Comparison of ENCODE assay signal across 8 cellular contexts in the genomic region with DNA sequence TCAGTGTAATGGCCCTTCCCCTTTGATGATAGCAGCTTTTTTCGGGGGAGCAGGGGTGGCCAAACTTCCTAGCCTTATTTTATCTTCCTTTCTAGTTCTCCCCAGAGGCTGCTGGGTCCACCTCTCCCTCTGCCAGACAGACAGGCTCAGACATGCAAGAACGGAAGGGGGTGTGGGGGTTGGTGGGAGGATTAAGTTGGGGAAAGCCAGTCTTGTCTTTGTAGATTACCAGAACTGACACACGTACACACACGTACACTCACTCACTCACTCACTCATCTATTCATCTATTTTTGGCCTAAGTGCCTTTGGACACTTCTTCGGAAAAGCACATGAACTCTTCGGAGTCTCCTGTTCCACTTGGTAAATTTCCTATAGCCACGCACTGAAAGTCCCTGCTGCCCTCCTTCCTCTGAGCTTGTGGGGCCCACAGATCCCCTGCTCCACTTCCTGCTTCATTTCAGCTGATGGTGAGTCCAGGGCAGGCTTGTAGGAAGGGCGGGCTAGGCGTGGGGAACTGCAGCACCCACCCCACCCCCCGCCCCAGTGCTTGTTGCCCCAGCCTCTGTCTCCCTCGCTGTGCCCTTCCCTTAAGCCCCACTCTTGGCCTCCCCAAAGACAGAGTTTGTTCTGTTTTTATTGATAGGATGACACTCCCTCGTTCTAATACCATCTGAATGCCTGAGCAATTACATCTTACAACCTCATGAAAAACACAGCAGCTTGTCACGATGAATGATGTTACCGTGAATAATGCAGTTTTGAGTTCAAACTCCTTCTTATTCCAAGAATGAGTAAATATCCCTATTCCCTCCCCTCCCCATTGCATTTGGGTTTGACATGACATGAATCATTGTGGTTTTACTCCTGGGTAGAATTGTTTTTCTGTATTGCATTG.
A peak's percentile ranks its signal among the peaks of the same experiment; 100 is the strongest.
DNase-seq lines count a peak whose midpoint lies in the region; ATAC-seq, FAIRE-seq and TF ChIP-seq lines count a peak whose summit lies in the region.

No MANE protein-coding gene starts in this region.

- no peaks in the 10 kb centered on the region for H3K9me3 Mint-ChIP-seq in CD8-positive, alpha-beta memory T cell
- peaks cover 0 to 3% (median 0%) of the 10 kb centered on the region in 3 donors for H3K9me3 Mint-ChIP-seq in T-cell
- H3K9me3 Mint-ChIP-seq in astrocyte (ENCODE audit: unreplicated experiment), result peaks cover 5% of the 10 kb centered on the region

- peak overlapping the region; percentile 78 for H3K4me2 ChIP-seq in astrocyte (ENCODE audit: low read length)

- DNase-seq in CD8-positive, alpha-beta memory T cell, result peak; percentile 16 to 76 (median 44)
- DNase-seq in T-cell, result peak in 32 of 34 experiments; percentile 20 to 68 (median 50)
- peak; percentile 99 for DNase-seq in astrocyte (ENCODE audit: low read depth)
- DNase-seq in inferior parietal cortex (ENCODE audit: extremely low spot score), result peak; percentile 36
- peak in 2 of 3 experiments; percentile 15 to 43 for DNase-seq in stimulated activated CD4-positive, alpha-beta T cell treated with anti-CD3 and anti-CD28 coated beads, TNF-alpha, amount 100 ng/mL, for 4 hours (ENCODE audit: low read depth in 3 of 3)
- DNase-seq in NCI-H2107 (lab: John Stamatoyannopoulos, UW), result no peak

- peak overlapping the region; percentile 88 to 98 (median 93) for H3K27ac Mint-ChIP-seq in CD8-positive, alpha-beta memory T cell
- H3K27ac Mint-ChIP-seq in T-cell (peak overlapping the region; percentile 88 to 95), astrocyte (ENCODE audit: unreplicated experiment) (peak overlapping the region; percentile 99)

- no peaks in the 10 kb centered on the region for H3K9me3 ChIP-seq in CD8-positive, alpha-beta memory T cell (ENCODE audit: low read length)
- no peaks in the 10 kb centered on the region for H3K9me3 ChIP-seq in astrocyte (ENCODE audit: insufficient read depth, low read depth, low read length)

- CTCF ChIA-PET in CD8-positive, alpha-beta memory T cell (lab: Charles Lee), result interaction anchor here (0.6 to 3.5 kb wide), 7 partner anchors 13 to 57 kb away, joined by 3 to 16 read pairs (median 4); no protein-coding TSS in a partner anchor
- CTCF ChIA-PET in T-cell (lab: Charles Lee), result interaction anchor here (0.5 to 1.4 kb wide), 3 partner anchors 44 to 52 kb away, joined by 4 to 6 read pairs (median 4); no protein-coding TSS in a partner anchor

- H3K27me3 Mint-ChIP-seq in CD8-positive, alpha-beta memory T cell, result no peaks in the 10 kb centered on the region
- H3K27me3 Mint-ChIP-seq in T-cell (no peaks in the 10 kb centered on the region), astrocyte (ENCODE audit: low read depth, unreplicated experiment) (no peaks in the 10 kb centered on the region)

- no peaks in the 10 kb centered on the region for H4K20me1 ChIP-seq in astrocyte (ENCODE audit: insufficient read depth, low read length)

- peak overlapping the region; percentile 0 to 80 (median 75) for H3K4me3 Mint-ChIP-seq in CD8-positive, alpha-beta memory T cell
- H3K4me3 Mint-ChIP-seq in T-cell, result peak overlapping the region; percentile 55 to 69 (median 61)
- peak overlapping the region; percentile 74 for H3K4me3 Mint-ChIP-seq in astrocyte (ENCODE audit: unreplicated experiment)

- H3K4me3 ChIP-seq in CD8-positive, alpha-beta memory T cell (ENCODE audit: low read length), result peak overlapping the region; percentile 23
- peak overlapping the region; percentile 28 for H3K4me3 ChIP-seq in astrocyte (ENCODE audit: insufficient read depth, low read depth, low read length)

- H3K27me3 ChIP-seq in CD8-positive, alpha-beta memory T cell (ENCODE audit: insufficient read depth, low read length, poor library complexity, severe bottlenecking), result no peaks in the 10 kb centered on the region
- no peaks in the 10 kb centered on the region for H3K27me3 ChIP-seq in astrocyte (ENCODE audit: insufficient read depth, low read length)

- peaks cover 32% of the 10 kb centered on the region for H3K4me1 ChIP-seq in CD8-positive, alpha-beta memory T cell (ENCODE audit: insufficient read depth, low read length)
- H3K4me1 ChIP-seq in astrocyte (ENCODE audit: insufficient read depth, low read length), result peaks cover 38% of the 10 kb centered on the region

- FAIRE-seq in astrocyte (lab: Jason Lieb, UNC), result peak; percentile 75

- peak; percentile 8 for ATAC-seq in GM19468 (IDR thresholded peaks at IDR 0.05; ENCODE audit: extremely low read depth, unreplicated experiment)
- peak; percentile 29 for ATAC-seq in HG03520 (IDR thresholded peaks at IDR 0.05; ENCODE audit: unreplicated experiment)
- peak; percentile 56 to 81 (median 62) for ATAC-seq in T-cell (replicated peaks in 1 of 4)

- POLR2A ChIA-PET in CD8-positive, alpha-beta memory T cell (lab: Charles Lee), result interaction anchor here (0.5 to 5.5 kb wide), 4 partner anchors 28 to 224 kb away, joined by 3 to 39 read pairs (median 4); no protein-coding TSS in a partner anchor
- POLR2A ChIA-PET in T-cell (lab: Charles Lee), result interaction anchor here in 1 of 2 donors (0.6 kb wide), 1 partner anchor 104 kb away, joined by 3 read pairs; no protein-coding TSS in a partner anchor

- H2AFZ ChIP-seq in astrocyte (ENCODE audit: low read depth, low read length), result peak overlapping the region; percentile 7

- no peaks in the 10 kb centered on the region for H3K36me3 ChIP-seq in CD8-positive, alpha-beta memory T cell (ENCODE audit: insufficient read depth, low read length)
- H3K36me3 ChIP-seq in astrocyte (ENCODE audit: insufficient read depth, low read length), result no peaks in the 10 kb centered on the region

- H3K4me1 Mint-ChIP-seq in CD8-positive, alpha-beta memory T cell, result peaks cover 49 to 70% (median 58%) of the 10 kb centered on the region in 3 donors
- H3K4me1 Mint-ChIP-seq in T-cell, result peaks cover 39 to 56% (median 55%) of the 10 kb centered on the region in 3 donors
- peaks cover 44% of the 10 kb centered on the region for H3K4me1 Mint-ChIP-seq in astrocyte (ENCODE audit: low read depth, unreplicated experiment)

- no peak for TF ChIP-seq CTCF in astrocyte (IDR thresholded peaks at IDR 0.05; ENCODE audit: insufficient read depth, low read depth, low read length)

- H3K27ac ChIP-seq in CD8-positive, alpha-beta memory T cell (ENCODE audit: low read depth, low read length), result peak overlapping the region; percentile 83
- peak overlapping the region; percentile 96 for H3K27ac ChIP-seq in astrocyte (ENCODE audit: low read depth, low read length)

- peak overlapping the region; percentile 81 for H3K9ac ChIP-seq in astrocyte (ENCODE audit: low read length)

- H3K36me3 Mint-ChIP-seq in CD8-positive, alpha-beta memory T cell, result peaks cover 6 to 16% (median 9%) of the 10 kb centered on the region in 3 donors
- H3K36me3 Mint-ChIP-seq in T-cell (peaks cover 11% of the 10 kb centered on the region), astrocyte (ENCODE audit: low read depth, unreplicated experiment) (peaks cover 2% of the 10 kb centered on the region)

- no peaks in the 10 kb centered on the region for H3K79me2 ChIP-seq in astrocyte (ENCODE audit: insufficient read depth, low read length)

Comparison
In these comparisons a context has a peak if more than half of its experiments do, and no peak if none do; other contexts are left out.
1. ATAC-seq: peak in every context shown above with its lines; median percentile 62 in T-cell; 29 in HG03520; 8 in GM19468.